ENCODE assay signal across 24 cellular contexts in the genomic region with DNA sequence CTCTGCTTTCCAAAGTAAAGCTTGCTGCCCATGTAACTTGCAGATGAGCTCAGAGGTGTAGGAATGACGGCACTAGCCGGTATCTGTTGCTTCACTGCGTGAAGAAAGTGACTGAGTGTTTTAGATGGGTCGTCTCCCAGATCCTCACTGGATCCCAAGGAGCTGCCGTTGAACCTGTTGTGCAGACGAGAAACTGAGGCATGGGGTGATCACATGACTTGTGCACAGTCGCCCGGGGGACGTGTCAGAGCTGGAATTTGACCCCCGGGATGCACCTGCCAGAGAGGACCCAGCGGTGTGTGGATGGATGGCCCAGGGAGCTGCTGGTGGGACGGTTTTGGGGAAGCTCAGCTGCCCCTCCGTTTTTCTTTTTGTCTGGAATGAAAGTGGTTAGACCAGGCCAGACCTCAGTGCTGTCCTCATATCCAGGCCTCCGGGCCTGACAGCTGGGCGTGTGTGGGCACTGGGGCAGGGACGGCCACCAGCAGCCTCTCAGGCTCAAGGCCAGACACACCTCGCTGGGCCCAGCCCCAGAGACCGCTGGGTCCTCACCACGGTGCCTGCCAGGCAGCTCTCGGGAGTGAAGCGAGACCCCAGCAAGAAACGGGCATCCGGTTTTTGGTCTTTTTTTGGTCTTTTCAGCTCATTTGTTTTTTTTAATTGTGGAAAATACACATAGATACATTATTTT. TPM values are rescaled to one million over a fixed set of nuclear protein-coding genes. Genes with fewer than 3 reads are reported as not detected.
DNase-seq lines count a peak whose midpoint lies in the region; ATAC-seq, FAIRE-seq and TF ChIP-seq lines count a peak whose summit lies in the region.
"Had no signal": no experiment of that assay in that cellular context is flagged by ENCODE, and none has a peak within 500 bp of the region (broad histone marks: within the 10 kb centered on the region; RNA-seq: fewer than 3 reads in every experiment).

No MANE protein-coding gene starts in this region.

- CTCF ChIA-PET in K562 (lab: Yijun Ruan, JAX; ENCODE audit: low intra/inter-chr PET ratio): no interaction called here
- CTCF ChIA-PET in activated CD4-positive, alpha-beta memory T cell treated with anti-CD3 and anti-CD28 coated beads for 36 hours (lab: Charles Lee): interaction anchor here (3.5 kb wide), 1 partner anchor 43 kb away, joined by 14 read pairs; no protein-coding TSS in a partner anchor

- peaks cover 0 to 4% (median 0%) of the 10 kb centered on the region in 7 donors for H3K9me3 Mint-ChIP-seq in naive B cell
- H3K9me3 Mint-ChIP-seq in activated CD4-positive, alpha-beta memory T cell treated with anti-CD3 and anti-CD28 coated beads for 36 hours: peaks cover 2% of the 10 kb centered on the region
- H3K9me3 Mint-ChIP-seq: CD4-positive, alpha-beta T cell; T-helper 2 cell treated with Interferon-gamma antibody and Interleukin-4, amounts not matched to agents 5 μg/mL and 100 μg/mL, for 36 hours had no signal

- BruUV-seq in K562 (replicated peaks; lab: Mats Ljungman, UMichigan): no TSS peak

- peaks cover 76% of the 10 kb centered on the region; the same call in 2 of the 3 replicates for H3K36me3 ChIP-seq in K562 (ENCODE audit: control insufficient read depth, insufficient read depth, low read length)

- no peaks in the 10 kb centered on the region for H3K27me3 ChIP-seq in K562 (ENCODE audit: control insufficient read depth in 2 of 2, insufficient read depth in 2 of 2, low read length in 2 of 2)
- H3K27me3 ChIP-seq: tibial artery had no signal

- TF ChIP-seq EP300 in K562 (IDR thresholded peaks at IDR 0.05; ENCODE audit: low read length): no peak

- no peak overlapping the region for H2AFZ ChIP-seq in K562 (ENCODE audit: low read depth, low read length)

- H4K20me1 ChIP-seq in K562 (replicated peaks; ENCODE audit: control insufficient read depth, insufficient read depth, low read length): 0 out of 2 replicates have a peak, but pooled peaks cover 3% of the 10 kb centered on the region

- ATAC-seq in K562 (no peak), naive B cell (ENCODE audit: low read depth in 2 of 2) (no peak), GM19324 (IDR thresholded peaks at IDR 0.05; ENCODE audit: low FRiP score, unreplicated experiment) (no peak)
- ATAC-seq: SK-N-SH treated with all-trans-retinoic acid at 6 μM for 48 hours had no signal

- TF ChIP-seq CTCF in K562 (IDR thresholded peaks at IDR 0.05 in 2 of 3, conservative IDR thresholded peaks at IDR 0.05 in 1 of 3; ENCODE audit: insufficient read depth in 2 of 3, low read depth in 1 of 3, low read length in 3 of 3): no peak

- H3K27me3 Mint-ChIP-seq in naive B cell: no peaks in the 10 kb centered on the region
- no peaks in the 10 kb centered on the region for H3K27me3 Mint-ChIP-seq in activated CD4-positive, alpha-beta memory T cell treated with anti-CD3 and anti-CD28 coated beads for 36 hours
- H3K27me3 Mint-ChIP-seq: CD4-positive, alpha-beta T cell had no signal

- intact Hi-C loops in K562 (cut with micrococcal nuclease): no loop called here
- intact Hi-C loops in activated CD4-positive, alpha-beta memory T cell treated with anti-CD3 and anti-CD28 coated beads for 36 hours (cut with micrococcal nuclease): no loop called here

- peaks cover 83% of the 10 kb centered on the region for H3K79me2 ChIP-seq in K562 (ENCODE audit: control insufficient read depth, insufficient read depth, low read length)

- H3K9me3 ChIP-seq in K562 (replicated peaks; ENCODE audit: control insufficient read depth, insufficient read depth, low read depth, low read length): no peaks in the 10 kb centered on the region
- H3K9me3 ChIP-seq: tibial artery had no signal

- peak overlapping the region in 4 of 6 donors; percentile 35 to 82 (median 77) for H3K27ac Mint-ChIP-seq in naive B cell
- H3K27ac Mint-ChIP-seq in activated CD4-positive, alpha-beta memory T cell treated with anti-CD3 and anti-CD28 coated beads for 36 hours: no peak overlapping the region
- H3K27ac Mint-ChIP-seq: T-helper 2 cell treated with Interferon-gamma antibody and Interleukin-4, amounts not matched to agents 5 μg/mL and 100 μg/mL, for 36 hours had no signal

- no peaks in the 10 kb centered on the region for H3K36me3 Mint-ChIP-seq in naive B cell
- peaks cover 9% of the 10 kb centered on the region for H3K36me3 Mint-ChIP-seq in activated CD4-positive, alpha-beta memory T cell treated with anti-CD3 and anti-CD28 coated beads for 36 hours

- WGBS in K562 (ENCODE audit: insufficient coverage, low coverage, missing lambda C conversion rate): 93% methylated on average over 19 of the region's 23 CpGs

- DNase-seq in CD1c-positive myeloid dendritic cell (ENCODE audit: extremely low spot score): peak; percentile 2
- DNase-seq in K562 (ENCODE audit: extremely low read depth in 1 of 4, low spot score in 3 of 4): no peak
- no peak for DNase-seq in naive B cell
- DNase-seq in activated CD4-positive, alpha-beta memory T cell treated with anti-CD3 and anti-CD28 coated beads for 36 hours: no peak
- DNase-seq in A172 (ENCODE audit: low spot score): no peak
- DNase-seq: activated CD4-positive, alpha-beta T cell treated with anti-CD3 and anti-CD28 coated beads, Interleukin-2, amount 50 U/mL, for 48 hours; activated gamma-delta T cell; CD4-positive, alpha-beta T cell; hypothalamus; KBM-7; NCI-H1436 treated with DMSO at 0.1 percent for 48 hours; NCI-H69; posterior cingulate gyrus; stimulated activated CD4-positive, alpha-beta T cell treated with anti-CD3 and anti-CD28 coated beads, Interleukin-1b, Interleukin-23, amount 100 ng/mL, for 48 hours; stimulated activated naive CD8-positive, alpha-beta T cell treated with anti-CD3 and anti-CD28 coated beads, Interleukin-15, Interleukin-2, amounts not matched to agents 100 U/mL and 50 U/mL, for 24 hours; tibial artery had no signal

- in situ Hi-C loops in K562 (cut with MboI): no loop called here

- H3K4me3 Mint-ChIP-seq in naive B cell: peak overlapping the region in 1 of 8 donors; percentile 51
- no peak overlapping the region for H3K4me3 Mint-ChIP-seq in activated CD4-positive, alpha-beta memory T cell treated with anti-CD3 and anti-CD28 coated beads for 36 hours
- H3K4me3 Mint-ChIP-seq: T-helper 2 cell treated with Interferon-gamma antibody and Interleukin-4, amounts not matched to agents 5 μg/mL and 100 μg/mL, for 36 hours had no signal

- H3K9me1 ChIP-seq in K562 (ENCODE audit: control insufficient read depth, insufficient read depth, low read length): peaks cover 4% of the 10 kb centered on the region

- TF ChIP-seq RAD21 in K562 (CRISPR knock-in tag; conservative IDR thresholded peaks at IDR 0.05 in 1 of 2, IDR thresholded peaks at IDR 0.05 in 1 of 2): no peak

- POLR2A ChIA-PET in K562 (lab: Yijun Ruan, JAX): interaction anchor here (0.6 to 1.3 kb wide), 5 partner anchors 10 to 582 kb away, joined by 3 to 4 read pairs (median 3); no protein-coding TSS in a partner anchor
- POLR2A ChIA-PET in activated CD4-positive, alpha-beta memory T cell treated with anti-CD3 and anti-CD28 coated beads for 36 hours (lab: Charles Lee): no interaction called here

- H3K4me3 ChIP-seq in K562: no peak overlapping the region
- H3K4me3 ChIP-seq: lung, tibial artery had no signal

- H3K4me2 ChIP-seq in K562 (ENCODE audit: insufficient read depth, low read length): no peak overlapping the region

- peaks cover 0 to 57% of the 10 kb centered on the region in 2 experiments; a peak in 4 of 5 replicates for H3K4me1 ChIP-seq in K562 (replicated peaks in 1 of 2; ENCODE audit: control insufficient read depth in 2 of 2, insufficient read depth in 2 of 2, low read length in 2 of 2)

- no peak overlapping the region for H3K27ac ChIP-seq in K562 (ENCODE audit: extremely low read depth, low read depth, low read length)
- H3K27ac ChIP-seq: tibial artery had no signal

- no peak for FAIRE-seq in K562 (lab: Jason Lieb, UNC)
- FAIRE-seq: bronchial epithelial cell, G401.6, keratinocyte had no signal

- no peak for TF ChIP-seq POLR2A in K562 (conservative IDR thresholded peaks at IDR 0.05)

- peaks cover 19 to 40% (median 24%) of the 10 kb centered on the region in 3 donors for H3K4me1 Mint-ChIP-seq in naive B cell
- H3K4me1 Mint-ChIP-seq in activated CD4-positive, alpha-beta memory T cell treated with anti-CD3 and anti-CD28 coated beads for 36 hours (ENCODE audit: low read depth): peaks cover 24% of the 10 kb centered on the region

- H3K9ac ChIP-seq in K562 (ENCODE audit: insufficient read depth in 1 of 2, low read depth in 2 of 2, low read length in 2 of 2): peak overlapping the region in 1 of 2 experiments; percentile 35; a peak in 1 of 4 replicates

RNA-seq across cellular contexts. Expression of gene ARID3A, which starts 12.5 kb away (rescaled TPM):
- 89.0 and 254 TPM in 2 replicates for total RNA-seq in K562 (2011; cell fraction: chromatin; rRNA removed; ENCODE audit: low replicate concordance)
- 180 and 206 TPM in 2 replicates for total RNA-seq in K562 (2011; cell fraction: nucleolus; rRNA removed)
- 120 and 121 TPM in 2 replicates for total RNA-seq in K562 (2011; cell fraction: nucleoplasm; rRNA removed)
- total RNA-seq in K562 (2014; rRNA removed): 55.2 and 62.0 TPM in 2 replicates
- total RNA-seq in K562 (2014; rRNA removed; fragmentation: Illumina TruSeq; extraction: Trizol): 14.8 and 16.4 TPM in 2 replicates
- 39.0 and 41.3 TPM in 2 replicates for total RNA-seq in K562 (2015; rRNA removed; fragmentation: Illumina TruSeq; extraction: Trizol)
- total RNA-seq in K562 (2021): 97.2 and 118 TPM in 2 replicates
- polyA plus RNA-seq in K562 (2011; rRNA removed): 27.9 and 44.1 TPM in 2 replicates
- 43.2 and 88.8 TPM in 2 replicates for polyA plus RNA-seq in K562 (2011; cell fraction: cytosol; rRNA removed)
- polyA plus RNA-seq in K562 (2011; cell fraction: nucleus; rRNA removed): 58.8 and 128 TPM in 2 replicates
- polyA plus RNA-seq in K562 (2012): 49.0 and 52.3 TPM in 2 replicates
- polyA plus RNA-seq in K562 (2014; fragmentation: Illumina TruSeq; extraction: Trizol): 31.2 and 62.4 TPM in 2 replicates
- 1 to 10 TPM; 1.4 to 2.0 TPM for polyA plus RNA-seq in K562 (2014; fragmentation: Nextera tagmentation; extraction: Ambion mirVana)
- polyA plus RNA-seq in K562 (2014; rRNA removed): 31.0 and 46.7 TPM in 2 replicates
- polyA minus RNA-seq in K562 (2011; rRNA and poly(A)+ RNA removed): 36.2 and 53.3 TPM in 2 replicates
- polyA minus RNA-seq in K562 (2011; cell fraction: cytosol; rRNA and poly(A)+ RNA removed): 119 and 167 TPM in 2 replicates
- 45.8 and 47.4 TPM in 2 replicates for polyA minus RNA-seq in K562 (2011; cell fraction: nucleus; rRNA and poly(A)+ RNA removed)
- polyA plus RNA-seq in naive B cell (ENCODE audit: low read depth in 6 of 6): 1 to 10 TPM in 1 of 6 donors, under 1 TPM in 5; 0.13 to 1.1 (median 0.59) TPM
- 10 to 100 TPM; 28.5 to 30.6 TPM for total RNA-seq in activated CD4-positive, alpha-beta memory T cell treated with anti-CD3 and anti-CD28 coated beads for 36 hours
- total RNA-seq in A172 (2014; rRNA removed; shearing (Covaris generic)): 2.4 and 4.4 TPM in 2 replicates

RNA-seq across cellular contexts. Expression of gene KISS1R, which starts 21.2 kb away (rescaled TPM):
- total RNA-seq in K562 (2011; cell fraction: chromatin; rRNA removed; ENCODE audit: low replicate concordance): 13.9 and 50.0 TPM in 2 replicates
- total RNA-seq in K562 (2011; cell fraction: nucleolus; rRNA removed): 79.5 and 104 TPM in 2 replicates
- total RNA-seq in K562 (2011; cell fraction: nucleoplasm; rRNA removed): 29.6 and 30.1 TPM in 2 replicates
- total RNA-seq in K562 (2014; rRNA removed) (19.3 and 26.7 TPM in 2 replicates), K562 (2014; rRNA removed; fragmentation: Illumina TruSeq; extraction: Trizol) (0.80 and 1.1 TPM in 2 replicates), K562 (2015; rRNA removed; fragmentation: Illumina TruSeq; extraction: Trizol) (2.0 and 2.7 TPM in 2 replicates), K562 (2021) (36.2 and 39.4 TPM in 2 replicates)
- polyA plus RNA-seq in K562 (2011; rRNA removed) (2.8 and 6.3 TPM in 2 replicates), K562 (2014; fragmentation: Illumina TruSeq; extraction: Trizol) (0.37 and 2.7 TPM in 2 replicates), K562 (2014; fragmentation: Nextera tagmentation; extraction: Ambion mirVana) (under 1 TPM; 0.55 to 0.75 TPM), K562 (2014; rRNA removed) (17.3 and 26.8 TPM in 2 replicates), naive B cell (ENCODE audit: low read depth in 6 of 6) (under 1 TPM in 4 of 6 donors, not detected in 2; 0.17 to 0.42 (median 0.33) TPM)
- polyA plus RNA-seq in K562 (2011; cell fraction: cytosol; rRNA removed): 4.3 and 59.2 TPM in 2 replicates
- polyA plus RNA-seq in K562 (2011; cell fraction: nucleus; rRNA removed): 36.4 and 172 TPM in 2 replicates
- 6.9 and 23.9 TPM in 2 replicates for polyA plus RNA-seq in K562 (2012)
- polyA minus RNA-seq in K562 (2011; rRNA and poly(A)+ RNA removed): 0.30 and 1.8 TPM in 2 replicates
- 5.8 and 14.1 TPM in 2 replicates for polyA minus RNA-seq in K562 (2011; cell fraction: cytosol; rRNA and poly(A)+ RNA removed)
- polyA minus RNA-seq in K562 (2011; cell fraction: nucleus; rRNA and poly(A)+ RNA removed): 5.8 and 22.6 TPM in 2 replicates
- total RNA-seq in activated CD4-positive, alpha-beta memory T cell treated with anti-CD3 and anti-CD28 coated beads for 36 hours: 10 to 100 TPM in 1 of 2 experiments, 1 to 10 TPM in 1; 9.9 to 10.6 TPM
- not detected in 2 replicates for total RNA-seq in A172 (2014; rRNA removed; shearing (Covaris generic))
- total RNA-seq: bronchial epithelial cell, skeletal muscle tissue had no signal
- polyA plus RNA-seq: keratinocyte had no signal

RNA-seq across cellular contexts. Expression of gene R3HDM4, which starts 25.4 kb away (rescaled TPM):
- 66.6 and 166 TPM in 2 replicates for total RNA-seq in K562 (2011; cell fraction: chromatin; rRNA removed; ENCODE audit: low replicate concordance)
- 109 and 113 TPM in 2 replicates for total RNA-seq in K562 (2011; cell fraction: nucleolus; rRNA removed)
- total RNA-seq in K562 (2011; cell fraction: nucleoplasm; rRNA removed): 92.6 and 119 TPM in 2 replicates
- total RNA-seq in K562 (2014; rRNA removed) (63.2 and 75.6 TPM in 2 replicates), K562 (2014; rRNA removed; fragmentation: Illumina TruSeq; extraction: Trizol) (21.4 and 26.2 TPM in 2 replicates), K562 (2015; rRNA removed; fragmentation: Illumina TruSeq; extraction: Trizol) (44.6 and 46.1 TPM in 2 replicates), K562 (2021) (133 and 138 TPM in 2 replicates)
- polyA plus RNA-seq in K562 (2011; rRNA removed) (59.0 and 93.9 TPM in 2 replicates), K562 (2014; fragmentation: Illumina TruSeq; extraction: Trizol) (87.6 and 109 TPM in 2 replicates), K562 (2014; fragmentation: Nextera tagmentation; extraction: Ambion mirVana) (1 to 10 TPM; 3.2 to 5.6 TPM), K562 (2014; rRNA removed) (140 and 154 TPM in 2 replicates), naive B cell (ENCODE audit: low read depth in 6 of 6) (100 to 1,000 TPM; 162 to 209 (median 175) TPM)
- 105 and 207 TPM in 2 replicates for polyA plus RNA-seq in K562 (2011; cell fraction: cytosol; rRNA removed)
- polyA plus RNA-seq in K562 (2011; cell fraction: nucleus; rRNA removed): 149 and 223 TPM in 2 replicates
- 85.0 and 165 TPM in 2 replicates for polyA plus RNA-seq in K562 (2012)
- polyA minus RNA-seq in K562 (2011; rRNA and poly(A)+ RNA removed): 11.6 and 16.6 TPM in 2 replicates
- polyA minus RNA-seq in K562 (2011; cell fraction: cytosol; rRNA and poly(A)+ RNA removed): 30.8 and 60.9 TPM in 2 replicates
- 22.8 and 25.2 TPM in 2 replicates for polyA minus RNA-seq in K562 (2011; cell fraction: nucleus; rRNA and poly(A)+ RNA removed)
- total RNA-seq in activated CD4-positive, alpha-beta memory T cell treated with anti-CD3 and anti-CD28 coated beads for 36 hours: 10 to 100 TPM; 80.4 to 81.4 TPM
- 23.0 and 29.7 TPM in 2 replicates for total RNA-seq in A172 (2014; rRNA removed; shearing (Covaris generic))

RNA-seq across cellular contexts. Expression of gene RNU6-9, which starts 45.1 kb away (rescaled TPM):
- total RNA-seq in K562 (2011; cell fraction: chromatin; rRNA removed; ENCODE audit: low replicate concordance): not detected in 2 replicates
- not detected in 2 replicates for total RNA-seq in K562 (2011; cell fraction: nucleolus; rRNA removed)
- not detected in 2 replicates for total RNA-seq in K562 (2011; cell fraction: nucleoplasm; rRNA removed)
- total RNA-seq in K562 (2014; rRNA removed): not detected in 2 replicates
- total RNA-seq in K562 (2014; rRNA removed; fragmentation: Illumina TruSeq; extraction: Trizol): not detected in 2 replicates
- not detected in 2 replicates for total RNA-seq in K562 (2015; rRNA removed; fragmentation: Illumina TruSeq; extraction: Trizol)
- total RNA-seq in K562 (2021): not detected in 2 replicates
- not detected in 2 replicates for polyA plus RNA-seq in K562 (2011; rRNA removed)
- not detected in 2 replicates for polyA plus RNA-seq in K562 (2011; cell fraction: cytosol; rRNA removed)
- not detected in 2 replicates for polyA plus RNA-seq in K562 (2011; cell fraction: nucleus; rRNA removed)
- not detected in 2 replicates for polyA plus RNA-seq in K562 (2012)
- not detected in 2 replicates for polyA plus RNA-seq in K562 (2014; fragmentation: Illumina TruSeq; extraction: Trizol)
- polyA plus RNA-seq in K562 (2014; fragmentation: Nextera tagmentation; extraction: Ambion mirVana): not detected
- not detected in 2 replicates for polyA plus RNA-seq in K562 (2014; rRNA removed)
- polyA minus RNA-seq in K562 (2011; rRNA and poly(A)+ RNA removed): under 0.01 TPM in 2 replicates
- polyA minus RNA-seq in K562 (2011; cell fraction: cytosol; rRNA and poly(A)+ RNA removed): 667 TPM in 1 of 2 replicates, not detected in the other
- polyA minus RNA-seq in K562 (2011; cell fraction: nucleus; rRNA and poly(A)+ RNA removed): under 0.01 TPM in 1 of 2 replicates, not detected in the other
- not detected for polyA plus RNA-seq in naive B cell (ENCODE audit: low read depth in 6 of 6)
- not detected for total RNA-seq in activated CD4-positive, alpha-beta memory T cell treated with anti-CD3 and anti-CD28 coated beads for 36 hours
- total RNA-seq in A172 (2014; rRNA removed; shearing (Covaris generic)): not detected in 2 replicates
- total RNA-seq: bronchial epithelial cell; CD4-positive, alpha-beta T cell; lung; skeletal muscle tissue had no signal
- polyA plus RNA-seq: keratinocyte, lung had no signal

RNA-seq across cellular contexts. Expression of gene MED16, which starts 45.4 kb away (rescaled TPM):
- total RNA-seq in K562 (2011; cell fraction: chromatin; rRNA removed; ENCODE audit: low replicate concordance): 28.6 and 108 TPM in 2 replicates
- 71.0 and 80.0 TPM in 2 replicates for total RNA-seq in K562 (2011; cell fraction: nucleolus; rRNA removed)
- 33.8 and 41.3 TPM in 2 replicates for total RNA-seq in K562 (2011; cell fraction: nucleoplasm; rRNA removed)
- 15.6 and 22.1 TPM in 2 replicates for total RNA-seq in K562 (2014; rRNA removed)
- total RNA-seq in K562 (2014; rRNA removed; fragmentation: Illumina TruSeq; extraction: Trizol): 1.2 and 1.8 TPM in 2 replicates
- total RNA-seq in K562 (2015; rRNA removed; fragmentation: Illumina TruSeq; extraction: Trizol): 8.6 and 9.3 TPM in 2 replicates
- total RNA-seq in K562 (2021): 59.6 and 59.9 TPM in 2 replicates
- 10.3 and 26.2 TPM in 2 replicates for polyA plus RNA-seq in K562 (2011; rRNA removed)
- polyA plus RNA-seq in K562 (2011; cell fraction: cytosol; rRNA removed): 36.6 and 87.3 TPM in 2 replicates
- polyA plus RNA-seq in K562 (2011; cell fraction: nucleus; rRNA removed): 34.7 and 60.1 TPM in 2 replicates
- 34.1 and 52.5 TPM in 2 replicates for polyA plus RNA-seq in K562 (2012)
- polyA plus RNA-seq in K562 (2014; fragmentation: Illumina TruSeq; extraction: Trizol): 7.1 and 20.0 TPM in 2 replicates
- polyA plus RNA-seq in K562 (2014; fragmentation: Nextera tagmentation; extraction: Ambion mirVana): 1 to 10 TPM in 1 of 2 experiments, under 1 TPM in 1; 0.89 to 1.3 TPM
- 21.2 and 30.2 TPM in 2 replicates for polyA plus RNA-seq in K562 (2014; rRNA removed)
- 10.3 and 15.6 TPM in 2 replicates for polyA minus RNA-seq in K562 (2011; rRNA and poly(A)+ RNA removed)
- polyA minus RNA-seq in K562 (2011; cell fraction: cytosol; rRNA and poly(A)+ RNA removed): 72.1 and 84.4 TPM in 2 replicates
- 33.7 and 37.4 TPM in 2 replicates for polyA minus RNA-seq in K562 (2011; cell fraction: nucleus; rRNA and poly(A)+ RNA removed)
- 10 to 100 TPM; 34.0 to 89.4 (median 51.1) TPM for polyA plus RNA-seq in naive B cell (ENCODE audit: low read depth in 6 of 6)
- 10 to 100 TPM; 58.9 to 62.7 TPM for total RNA-seq in activated CD4-positive, alpha-beta memory T cell treated with anti-CD3 and anti-CD28 coated beads for 36 hours
- 15.2 and 17.2 TPM in 2 replicates for total RNA-seq in A172 (2014; rRNA removed; shearing (Covaris generic))
